ENCODE assay signal across 23 cellular contexts in the genomic region with DNA sequence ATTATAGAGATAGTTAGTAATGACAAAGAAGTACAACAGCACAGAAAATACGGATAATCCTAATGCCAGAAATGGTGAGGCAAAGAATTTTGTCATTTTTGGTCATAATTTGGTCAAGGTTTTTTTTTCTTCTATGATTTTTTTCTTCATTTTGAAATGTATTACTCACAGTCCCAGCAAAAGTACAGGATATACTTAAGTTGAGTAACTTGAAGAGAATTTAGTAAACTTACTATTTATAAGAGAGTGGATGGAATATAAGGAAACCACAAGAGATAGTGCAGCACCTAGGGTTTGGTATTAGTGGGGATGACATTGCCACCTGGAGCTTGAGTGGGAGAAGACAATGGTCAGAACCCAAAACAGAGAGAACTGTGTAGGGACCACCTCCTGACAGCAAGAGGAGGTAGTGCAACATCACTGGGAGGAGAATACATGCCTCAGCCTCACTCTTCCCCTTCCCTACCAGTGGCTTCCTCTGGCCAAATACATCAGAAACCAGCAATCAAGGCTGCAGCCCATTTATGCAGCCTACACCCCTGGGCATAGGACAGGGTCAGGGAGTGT.
DNase-seq lines count a peak whose midpoint lies in the region; ATAC-seq, FAIRE-seq and TF ChIP-seq lines count a peak whose summit lies in the region.
"Had no signal": no experiment of that assay in that cellular context is flagged by ENCODE, and none has a peak within 500 bp of the region (broad histone marks: within the 10 kb centered on the region; RNA-seq: fewer than 3 reads in every experiment).

No MANE protein-coding gene starts in this region.

- no peak overlapping the region for H4K5ac ChIP-seq in IMR-90 (ENCODE audit: low read depth, low read length)

- H2BK120ac ChIP-seq in IMR-90 (ENCODE audit: low read depth, low read length): no peak overlapping the region

- no peak overlapping the region; the same call in 1 of the 2 replicates for H3K4ac ChIP-seq in IMR-90 (ENCODE audit: low read depth, low read length)

- peaks cover 6% of the 10 kb centered on the region for H3K9me3 ChIP-seq in IMR-90 (ENCODE audit: control insufficient read depth, insufficient read depth, low read length)
- H3K9me3 ChIP-seq in astrocyte (ENCODE audit: insufficient read depth, low read depth, low read length): no peaks in the 10 kb centered on the region
- H3K9me3 ChIP-seq: BLaER1, left lung, tibial nerve had no signal

- H3K27ac ChIP-seq in IMR-90 (ENCODE audit: insufficient read depth, low read length) (no peak overlapping the region), astrocyte (ENCODE audit: low read depth, low read length) (no peak overlapping the region)
- H3K27ac ChIP-seq: BLaER1, brain microvascular endothelial cell, left lung, tibial nerve had no signal

- no peak overlapping the region for H3K4me3 Mint-ChIP-seq in astrocyte (ENCODE audit: unreplicated experiment)

- FAIRE-seq in astrocyte (lab: Jason Lieb, UNC): no peak

- no peaks in the 10 kb centered on the region for H3K4me1 ChIP-seq in IMR-90 (ENCODE audit: control insufficient read depth, insufficient read depth, low read length)
- H3K4me1 ChIP-seq in astrocyte (ENCODE audit: insufficient read depth, low read length): peaks cover 6% of the 10 kb centered on the region
- H3K4me1 ChIP-seq: BLaER1, left lung, tibial nerve had no signal

- no peaks in the 10 kb centered on the region for H3K9me3 Mint-ChIP-seq in astrocyte (ENCODE audit: unreplicated experiment)

- no TSS peak for BruUV-seq in IMR-90 (replicated peaks; lab: Mats Ljungman, UMichigan)

- in situ Hi-C loops in IMR-90 (cut with MboI; ENCODE audit: low sequenced_read_pairs): no loop called here

- dilution Hi-C loops in IMR-90 (cut with HindIII; ENCODE audit: low sequenced_read_pairs, unreplicated experiment): no loop called here

- no peaks in the 10 kb centered on the region for H3K9me1 ChIP-seq in IMR-90 (ENCODE audit: insufficient read depth, low read length)

- no peak overlapping the region for H2AK5ac ChIP-seq in IMR-90 (ENCODE audit: low read depth, low read length)

- no peak overlapping the region for H3K14ac ChIP-seq in IMR-90 (replicated peaks; ENCODE audit: low read depth, low read length)

- no peak overlapping the region for H3K27ac Mint-ChIP-seq in astrocyte (ENCODE audit: unreplicated experiment)

- H4K20me1 ChIP-seq in IMR-90 (ENCODE audit: insufficient read depth, low read length) (no peaks in the 10 kb centered on the region), astrocyte (ENCODE audit: insufficient read depth, low read length) (no peaks in the 10 kb centered on the region)
- H4K20me1 ChIP-seq: BLaER1 had no signal

- no peak overlapping the region for H3K4me2 ChIP-seq in IMR-90 (ENCODE audit: low read depth, low read length)
- H3K4me2 ChIP-seq in astrocyte (ENCODE audit: low read length): peak overlapping the region; percentile 6
- H3K4me2 ChIP-seq: BLaER1 had no signal

- TF ChIP-seq RAD21 in IMR-90 (IDR thresholded peaks at IDR 0.05; ENCODE audit: low read length): no peak

- no CpG with 5 or more reads among the region's 1 CpG for WGBS in IMR-90 (ENCODE audit: extremely low coverage in 2 of 2, insufficient read length in 1 of 2), 2 experiments

- H2BK5ac ChIP-seq in IMR-90 (ENCODE audit: low read depth, low read length, poor library complexity, severe bottlenecking): no peak overlapping the region

- TF ChIP-seq CTCF in IMR-90 (conservative IDR thresholded peaks at IDR 0.05; ENCODE audit: low read depth, low read length) (no peak), astrocyte (IDR thresholded peaks at IDR 0.05; ENCODE audit: insufficient read depth, low read depth, low read length) (no peak)

- H3K36me3 Mint-ChIP-seq in astrocyte (ENCODE audit: low read depth, unreplicated experiment): no peaks in the 10 kb centered on the region

- TF ChIP-seq POLR2A in IMR-90 (IDR thresholded peaks at IDR 0.05; ENCODE audit: low read depth, low read length): no peak

- H2AFZ ChIP-seq in IMR-90 (replicated peaks; ENCODE audit: low read length, poor library complexity) (peak overlapping the region; percentile 72), astrocyte (ENCODE audit: low read depth, low read length) (no peak overlapping the region)

- H3K79me1 ChIP-seq in IMR-90 (ENCODE audit: low read depth in 1 of 2, low read length in 2 of 2): no peaks in the 10 kb centered on the region

- H3K79me2 ChIP-seq in astrocyte (ENCODE audit: insufficient read depth, low read length): no peaks in the 10 kb centered on the region

- no peaks in the 10 kb centered on the region for H3K4me1 Mint-ChIP-seq in astrocyte (ENCODE audit: low read depth, unreplicated experiment)

- no peak overlapping the region for H4K91ac ChIP-seq in IMR-90 (ENCODE audit: insufficient read depth, low read depth, low read length)

- no peak overlapping the region for H3K18ac ChIP-seq in IMR-90 (ENCODE audit: low read depth, low read length)

- no peak overlapping the region for H2AK9ac ChIP-seq in IMR-90 (replicated peaks; ENCODE audit: low read depth, low read length, poor library complexity)

- H3K56ac ChIP-seq in IMR-90 (ENCODE audit: extremely low read depth, insufficient read depth, low read length): no peak overlapping the region

- no peak overlapping the region for H3K9ac ChIP-seq in IMR-90 (ENCODE audit: low read depth, low read length)
- H3K9ac ChIP-seq in astrocyte (ENCODE audit: low read length): no peak overlapping the region
- H3K9ac ChIP-seq: BLaER1 had no signal

- H3K36me3 ChIP-seq in IMR-90 (ENCODE audit: control insufficient read depth, insufficient read depth, low read length) (no peaks in the 10 kb centered on the region), astrocyte (ENCODE audit: insufficient read depth, low read length) (no peaks in the 10 kb centered on the region)
- H3K36me3 ChIP-seq: BLaER1, brain microvascular endothelial cell, left lung, tibial nerve had no signal

- H3K23ac ChIP-seq in IMR-90 (ENCODE audit: low read depth, low read length): no peak overlapping the region

- no peaks in the 10 kb centered on the region for H3K27me3 ChIP-seq in IMR-90 (ENCODE audit: control insufficient read depth, insufficient read depth, low read length)
- H3K27me3 ChIP-seq in astrocyte (ENCODE audit: insufficient read depth, low read length): no peaks in the 10 kb centered on the region
- H3K27me3 ChIP-seq: BLaER1, brain microvascular endothelial cell, left lung, tibial nerve had no signal

- no peak; the same call in 1 of the 2 replicates for ATAC-seq in IMR-90 (ENCODE audit: low read depth)
- no peak for ATAC-seq in GM18498 (IDR thresholded peaks at IDR 0.05; ENCODE audit: unreplicated experiment)
- ATAC-seq: activated CD4-positive, CD25-positive, alpha-beta regulatory T cell treated with anti-CD3 and anti-CD28 coated beads, Interleukin-2, amount 50 U/mL, for 24 hours; left lung; right cardiac atrium had no signal

- intact Hi-C loops in IMR-90 (cut with micrococcal nuclease): loop anchor here (5.0 kb wide), 1 partner anchor 422 kb away; no protein-coding TSS in a partner anchor

- H3K4me3 ChIP-seq in IMR-90 (ENCODE audit: insufficient read depth, low read depth, low read length) (no peak overlapping the region), astrocyte (ENCODE audit: insufficient read depth, low read depth, low read length) (no peak overlapping the region)
- H3K4me3 ChIP-seq: BLaER1, left lung, tibial nerve had no signal

- no peak overlapping the region for H2BK15ac ChIP-seq in IMR-90 (ENCODE audit: low read depth, low read length)

- CTCF ChIA-PET in IMR-90 (lab: Yijun Ruan, JAX): no interaction called here

- POLR2A ChIA-PET in IMR-90 (lab: Charles Lee; ENCODE audit: unreplicated experiment): no interaction called here

- H2BK20ac ChIP-seq in IMR-90 (ENCODE audit: low read depth, low read length): no peak overlapping the region; the same call in 1 of the 2 replicates

- H4K8ac ChIP-seq in IMR-90 (ENCODE audit: low read depth in 2 of 2, low read length in 2 of 2): no peak overlapping the region

- no peaks in the 10 kb centered on the region for H3K27me3 Mint-ChIP-seq in astrocyte (ENCODE audit: low read depth, unreplicated experiment)

- peak; percentile 4 for DNase-seq in ELR (ENCODE audit: low read depth)
- DNase-seq in IMR-90: no peak
- peak; percentile 27 for DNase-seq in astrocyte (ENCODE audit: low read depth)
- peak; percentile 23 for DNase-seq in iPS-NIHi7 (ENCODE audit: extremely low spot score)
- DNase-seq in EL: no peak
- no peak for DNase-seq in Ammon's horn (ENCODE audit: low spot score)
- no peak for DNase-seq in 8988T
- DNase-seq: activated CD4-positive, alpha-beta T cell treated with anti-CD3 and anti-CD28 coated beads, Interleukin-2, amount 50 U/mL, for 48 hours; activated naive CD4-positive, alpha-beta T cell treated with Interleukin-2 at 50 U/mL for 16 hours; brain microvascular endothelial cell; GDM1; left lung; NCI-H1105 treated with DMSO at 0.1 percent for 48 hours; NCI-H1930; NCI-H2171 treated with DMSO at 0.1 percent for 48 hours; NCI-H526; right cardiac atrium; SHP77; T-helper 2 cell had no signal

TF ChIP-seq in IMR-90, 13 proteins besides CTCF, POLR2A, EP300 and RAD21 (continues in another document):
- TF ChIP-seq NFE2L2 (IDR thresholded peaks at IDR 0.05; ENCODE audit: low read depth, low read length) (no peak), RFX5 (IDR thresholded peaks at IDR 0.05; ENCODE audit: low read depth, low read length) (no peak), MAFK (IDR thresholded peaks at IDR 0.05; ENCODE audit: low read depth, low read length) (no peak), MXI1 (IDR thresholded peaks at IDR 0.05; ENCODE audit: borderline replicate concordance, low read depth, low read length) (no peak), CHD1 (IDR thresholded peaks at IDR 0.05; ENCODE audit: low read depth, low read length) (no peak), CEBPB (IDR thresholded peaks at IDR 0.05; ENCODE audit: low read depth, low read length) (no peak), SMC3 (IDR thresholded peaks at IDR 0.05; ENCODE audit: low read depth, low read length) (no peak), FOS (IDR thresholded peaks at IDR 0.05; ENCODE audit: low read depth, low read length) (no peak), BHLHE40 (IDR thresholded peaks at IDR 0.05; ENCODE audit: low read depth, low read length) (no peak), ELK1 (IDR thresholded peaks at IDR 0.05; ENCODE audit: borderline replicate concordance, low read depth, low read length) (no peak)

Comparison
In these comparisons a context has a peak if more than half of its experiments do, and no peak if none do; other contexts are left out.
1. DNase-seq: peak in ELR (single experiment), astrocyte (single experiment) and iPS-NIHi7 (single experiment); none in IMR-90 (single experiment), EL (single experiment), Ammon's horn (single experiment) and 8988T (single experiment).